8 cellular contexts compared by ENCODE assay signal in genomic region chr11:88414385-88414861, GRCh38.
DNase-seq lines count a peak whose midpoint lies in the region; TF ChIP-seq lines count a peak whose summit lies in the region.

No MANE protein-coding gene starts in this region.

- H3K79me1 ChIP-seq in trophoblast cell (ENCODE audit: low read length): peaks cover 2% of the 10 kb centered on the region

- H3K36me3 ChIP-seq in kidney epithelial cell (ENCODE audit: control insufficient read depth, insufficient read depth, low read length) (no peaks in the 10 kb centered on the region), trophoblast cell (ENCODE audit: control insufficient read depth in 1 of 2, insufficient read depth in 2 of 2, low read length in 2 of 2) (no peaks in the 10 kb centered on the region)

- no peak overlapping the region for H3K9ac ChIP-seq in trophoblast cell (ENCODE audit: low read length)

- no peak for TF ChIP-seq EP300 in Ishikawa (IDR thresholded peaks at IDR 0.05; ENCODE audit: borderline replicate concordance)

- H3K27me3 Mint-ChIP-seq in activated T-cell treated with anti-CD3 and anti-CD28 coated beads, Interleukin-2, amount 50 U/mL, for 24 hours: no peaks in the 10 kb centered on the region
- H3K27me3 Mint-ChIP-seq in activated T-helper 2 cell treated with anti-CD3 and anti-CD28 coated beads, Interferon-gamma antibody, Interleukin-2, Interleukin-4, amounts not matched to agents 10 μg/mL and 5 μg/mL and 100 μg/mL, durations not matched to agents 14 hours and 24 hours and 36 hours (ENCODE audit: low read depth): no peaks in the 10 kb centered on the region

- H3K4ac ChIP-seq in trophoblast cell (ENCODE audit: low read depth, low read length): no peak overlapping the region

- no peaks in the 10 kb centered on the region for H3K9me3 Mint-ChIP-seq in activated T-cell treated with anti-CD3 and anti-CD28 coated beads, Interleukin-2, amount 50 U/mL, for 24 hours
- no peaks in the 10 kb centered on the region for H3K9me3 Mint-ChIP-seq in activated T-helper 2 cell treated with anti-CD3 and anti-CD28 coated beads, Interferon-gamma antibody, Interleukin-2, Interleukin-4, amounts not matched to agents 10 μg/mL and 5 μg/mL and 100 μg/mL, durations not matched to agents 14 hours and 24 hours and 36 hours

- H3K27ac Mint-ChIP-seq in activated T-cell treated with anti-CD3 and anti-CD28 coated beads, Interleukin-2, amount 50 U/mL, for 24 hours: peak overlapping the region; percentile 90
- H3K27ac Mint-ChIP-seq in activated T-helper 2 cell treated with anti-CD3 and anti-CD28 coated beads, Interferon-gamma antibody, Interleukin-2, Interleukin-4, amounts not matched to agents 10 μg/mL and 5 μg/mL and 100 μg/mL, durations not matched to agents 14 hours and 24 hours and 36 hours: peak overlapping the region; percentile 71

- no peak overlapping the region for H4K91ac ChIP-seq in trophoblast cell (ENCODE audit: low read depth, low read length)

- H2AFZ ChIP-seq in trophoblast cell (ENCODE audit: insufficient read depth, low read length, poor library complexity): no peak overlapping the region

- no peak overlapping the region for H3K4me3 ChIP-seq in kidney epithelial cell (ENCODE audit: low read depth, low read length)
- no peak overlapping the region for H3K4me3 ChIP-seq in trophoblast cell (ENCODE audit: low read depth, low read length)

- WGBS in trophoblast cell (ENCODE audit: extremely low coverage, insufficient coverage, insufficient read length): no CpG with 5 or more reads among the region's 5 CpGs

- H3K14ac ChIP-seq in trophoblast cell (ENCODE audit: low read length): no peak overlapping the region

- H3K9me3 ChIP-seq in trophoblast cell (ENCODE audit: insufficient read depth, low read depth, low read length): no peaks in the 10 kb centered on the region

- no peak overlapping the region for H3K4me2 ChIP-seq in trophoblast cell (ENCODE audit: low read length)

- H3K27me3 ChIP-seq in kidney epithelial cell (ENCODE audit: control insufficient read depth, insufficient read depth, low read length) (no peaks in the 10 kb centered on the region), trophoblast cell (ENCODE audit: insufficient read depth, low read length) (no peaks in the 10 kb centered on the region)

- H3K4me1 ChIP-seq in trophoblast cell (ENCODE audit: control insufficient read depth in 1 of 2, insufficient read depth in 2 of 2, low read length in 2 of 2): peaks cover 0 to 2% of the 10 kb centered on the region in 2 experiments

- no peak overlapping the region for H4K8ac ChIP-seq in trophoblast cell (ENCODE audit: low read depth, low read length)

- no peak overlapping the region for H4K12ac ChIP-seq in trophoblast cell (ENCODE audit: low read depth, low read length)

- H3K36me3 Mint-ChIP-seq in activated T-cell treated with anti-CD3 and anti-CD28 coated beads, Interleukin-2, amount 50 U/mL, for 24 hours (ENCODE audit: low read depth): no peaks in the 10 kb centered on the region
- H3K36me3 Mint-ChIP-seq in activated T-helper 2 cell treated with anti-CD3 and anti-CD28 coated beads, Interferon-gamma antibody, Interleukin-2, Interleukin-4, amounts not matched to agents 10 μg/mL and 5 μg/mL and 100 μg/mL, durations not matched to agents 14 hours and 24 hours and 36 hours (ENCODE audit: low read depth): peaks cover 3% of the 10 kb centered on the region

- no peak for DNase-seq in activated T-cell treated with anti-CD3 and anti-CD28 coated beads, Interleukin-2, amount 50 U/mL, for 24 hours
- no peak for DNase-seq in activated T-cell treated with anti-CD3 and anti-CD28 coated beads, Interleukin-2, amount 50 U/mL, for 1 hour
- no peak for DNase-seq in activated T-helper 2 cell treated with anti-CD3 and anti-CD28 coated beads, Interferon-gamma antibody, Interleukin-2, Interleukin-4, amounts not matched to agents 10 μg/mL and 5 μg/mL and 100 μg/mL, durations not matched to agents 14 hours and 24 hours and 36 hours (ENCODE audit: low spot score)
- DNase-seq in kidney epithelial cell (ENCODE audit: low read depth): peak; percentile 25
- no peak for DNase-seq in NCI-H2107 (lab: John Stamatoyannopoulos, UW)
- DNase-seq in trophoblast cell: no peak
- no peak for DNase-seq in NK-92 treated with Interleukin-12 subunit alpha and Interleukin-12 subunit beta, amount 100 ng/mL, for 24 hours (lab: John Stamatoyannopoulos, UW)

- no peak overlapping the region for H3K27ac ChIP-seq in trophoblast cell (ENCODE audit: low read depth, low read length)

- H3K79me2 ChIP-seq in trophoblast cell (ENCODE audit: control insufficient read depth, insufficient read depth, low read length, poor library complexity): no peaks in the 10 kb centered on the region

- peak overlapping the region; percentile 57 for H3K4me3 Mint-ChIP-seq in activated T-cell treated with anti-CD3 and anti-CD28 coated beads, Interleukin-2, amount 50 U/mL, for 24 hours
- no peak overlapping the region for H3K4me3 Mint-ChIP-seq in activated T-helper 2 cell treated with anti-CD3 and anti-CD28 coated beads, Interferon-gamma antibody, Interleukin-2, Interleukin-4, amounts not matched to agents 10 μg/mL and 5 μg/mL and 100 μg/mL, durations not matched to agents 14 hours and 24 hours and 36 hours (ENCODE audit: low read depth)

- no peak overlapping the region for H2BK5ac ChIP-seq in trophoblast cell (ENCODE audit: low read depth, low read length, poor library complexity)

- peaks cover 42% of the 10 kb centered on the region for H3K4me1 Mint-ChIP-seq in activated T-cell treated with anti-CD3 and anti-CD28 coated beads, Interleukin-2, amount 50 U/mL, for 24 hours (ENCODE audit: low read depth)
- H3K4me1 Mint-ChIP-seq in activated T-helper 2 cell treated with anti-CD3 and anti-CD28 coated beads, Interferon-gamma antibody, Interleukin-2, Interleukin-4, amounts not matched to agents 10 μg/mL and 5 μg/mL and 100 μg/mL, durations not matched to agents 14 hours and 24 hours and 36 hours (ENCODE audit: low read depth): peaks cover 50% of the 10 kb centered on the region

- no peak for TF ChIP-seq RAD21 in Ishikawa (IDR thresholded peaks at IDR 0.05; ENCODE audit: low read depth)

- intact Hi-C loops in activated T-helper 2 cell treated with anti-CD3 and anti-CD28 coated beads, Interferon-gamma antibody, Interleukin-2, Interleukin-4, amounts not matched to agents 10 μg/mL and 5 μg/mL and 100 μg/mL, durations not matched to agents 14 hours and 24 hours and 36 hours (cut with micrococcal nuclease): loop anchor here (2.0 kb wide), 2 partner anchors 16 to 236 kb away; no protein-coding TSS in a partner anchor

- H3K23ac ChIP-seq in trophoblast cell (ENCODE audit: low read length): no peak overlapping the region

- H2BK120ac ChIP-seq in trophoblast cell (ENCODE audit: insufficient read depth, low read length, poor library complexity): no peak overlapping the region

- no peak overlapping the region for H2AK5ac ChIP-seq in trophoblast cell (ENCODE audit: low read length)

- TF ChIP-seq CTCF in kidney epithelial cell (IDR thresholded peaks at IDR 0.05; ENCODE audit: insufficient read depth, low read length, poor library complexity, severe bottlenecking): no peak

- H2BK12ac ChIP-seq in trophoblast cell (ENCODE audit: low read length): no peak overlapping the region

- H3K18ac ChIP-seq in trophoblast cell (ENCODE audit: low read length): no peak overlapping the region

TF ChIP-seq in Ishikawa, 13 proteins besides CTCF, POLR2A, EP300 and RAD21:
- TF ChIP-seq ZBTB7A (IDR thresholded peaks at IDR 0.05; ENCODE audit: low read depth) (no peak), CEBPB (IDR thresholded peaks at IDR 0.05) (no peak), FOXM1 (IDR thresholded peaks at IDR 0.05; ENCODE audit: borderline replicate concordance, low read depth) (no peak), REST (IDR thresholded peaks at IDR 0.05; ENCODE audit: low read depth) (peak; percentile 28; the same call in 1 of the 2 replicates), YY1 (IDR thresholded peaks at IDR 0.05; ENCODE audit: low read depth) (no peak), NFIC (IDR thresholded peaks at IDR 0.05) (peak; percentile 86)
- TF ChIP-seq, protein P1, sequence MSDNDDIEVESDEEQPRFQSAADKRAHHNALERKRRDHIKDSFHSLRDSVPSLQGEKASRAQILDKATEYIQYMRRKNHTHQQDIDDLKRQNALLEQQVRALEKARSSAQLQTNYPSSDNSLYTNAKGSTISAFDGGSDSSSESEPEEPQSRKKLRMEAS (IDR thresholded peaks at IDR 0.05): peak; percentile 65
